1 cellular context compared by ENCODE assay signal in the genomic region with DNA sequence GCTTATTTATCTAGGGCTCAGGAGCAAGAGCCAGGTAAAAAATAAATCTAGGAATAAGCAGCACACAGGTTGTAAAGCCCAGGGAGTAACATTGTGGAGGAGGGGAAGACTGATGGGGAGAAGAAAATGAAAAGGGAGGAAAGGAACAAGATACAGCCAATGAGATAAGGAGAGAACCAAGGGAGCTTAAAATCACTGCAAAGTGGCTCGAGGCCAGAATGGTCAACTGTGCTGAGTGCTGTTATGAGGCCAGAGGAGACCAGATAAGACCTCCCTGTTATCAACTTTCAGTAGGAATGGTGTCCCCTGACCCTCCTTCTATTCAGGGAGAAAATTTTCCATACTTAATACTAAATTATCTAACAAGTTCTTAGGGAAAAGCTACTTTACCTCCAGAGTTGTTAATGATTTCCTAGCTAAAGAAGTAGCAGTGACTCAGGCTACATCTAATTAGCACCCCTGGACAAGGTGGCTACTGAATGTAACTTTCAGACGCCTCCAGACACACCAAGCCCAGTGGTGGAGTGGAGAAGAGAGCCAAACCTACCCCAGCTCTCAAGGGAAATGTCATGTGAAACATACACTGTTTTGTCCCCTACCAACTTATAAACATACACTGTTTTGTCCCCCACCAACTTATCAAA.
TF ChIP-seq lines count a peak whose summit lies in the region.

No MANE protein-coding gene starts in this region.

TF ChIP-seq in K562, 482 proteins besides CTCF, POLR2A, EP300 and RAD21 (continued from another document):
- TF ChIP-seq, protein P1, sequence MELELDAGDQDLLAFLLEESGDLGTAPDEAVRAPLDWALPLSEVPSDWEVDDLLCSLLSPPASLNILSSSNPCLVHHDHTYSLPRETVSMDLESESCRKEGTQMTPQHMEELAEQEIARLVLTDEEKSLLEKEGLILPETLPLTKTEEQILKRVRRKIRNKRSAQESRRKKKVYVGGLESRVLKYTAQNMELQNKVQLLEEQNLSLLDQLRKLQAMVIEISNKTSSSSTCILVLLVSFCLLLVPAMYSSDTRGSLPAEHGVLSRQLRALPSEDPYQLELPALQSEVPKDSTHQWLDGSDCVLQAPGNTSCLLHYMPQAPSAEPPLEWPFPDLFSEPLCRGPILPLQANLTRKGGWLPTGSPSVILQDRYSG (tag; conservative IDR thresholded peaks at IDR 0.05; ENCODE audit: low read depth), result no peak
- peak; percentile 24 to 32; a peak in 2 of 4 replicates for TF ChIP-seq KDM1A (IDR thresholded peaks at IDR 0.05)
- no peak for TF ChIP-seq ZNF445 (CRISPR knock-in tag; IDR thresholded peaks at IDR 0.05; ENCODE audit: low read depth)
